3 cellular contexts compared by ENCODE assay signal in the genomic region with DNA sequence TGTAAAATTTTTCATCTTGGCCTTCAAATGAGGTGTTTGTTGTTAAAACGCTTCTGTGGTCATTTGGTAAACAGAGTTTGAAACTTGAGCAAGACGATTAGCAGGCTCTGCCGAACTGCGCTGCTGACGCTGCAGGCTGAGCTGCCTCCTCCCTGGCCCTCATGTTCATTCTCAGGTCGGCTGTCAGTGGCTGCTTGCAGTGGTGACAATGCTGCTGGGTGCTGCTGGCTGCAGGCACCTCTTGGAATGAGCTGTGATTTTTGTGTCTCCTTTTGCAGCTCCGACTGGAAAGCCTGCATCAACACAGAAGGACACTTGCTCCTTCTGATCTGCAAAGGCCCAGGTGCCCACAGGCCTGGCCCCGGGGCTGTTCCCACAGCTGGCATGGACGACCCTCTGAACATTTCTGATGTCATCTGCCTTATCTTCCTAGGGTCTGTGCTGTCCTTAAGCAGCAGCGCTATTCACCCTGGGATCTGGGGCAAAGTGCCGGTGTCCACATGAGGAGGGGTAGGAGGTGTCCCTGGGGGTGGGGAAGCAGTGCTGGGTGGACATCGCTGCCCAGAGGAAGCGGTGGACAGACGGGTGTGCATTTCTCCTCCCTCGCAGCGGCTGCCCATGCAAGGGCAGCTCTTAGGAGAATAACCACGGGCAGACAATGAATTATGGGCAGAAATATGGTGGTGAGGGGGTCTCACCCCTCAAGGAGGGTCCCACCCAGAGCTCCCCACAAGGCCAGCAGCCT.
TF ChIP-seq lines count a peak whose summit lies in the region.

No MANE protein-coding gene starts in this region.

TF ChIP-seq in SK-N-SH, 30 proteins besides CTCF, POLR2A, EP300 and RAD21:
- TF ChIP-seq, protein P1, sequence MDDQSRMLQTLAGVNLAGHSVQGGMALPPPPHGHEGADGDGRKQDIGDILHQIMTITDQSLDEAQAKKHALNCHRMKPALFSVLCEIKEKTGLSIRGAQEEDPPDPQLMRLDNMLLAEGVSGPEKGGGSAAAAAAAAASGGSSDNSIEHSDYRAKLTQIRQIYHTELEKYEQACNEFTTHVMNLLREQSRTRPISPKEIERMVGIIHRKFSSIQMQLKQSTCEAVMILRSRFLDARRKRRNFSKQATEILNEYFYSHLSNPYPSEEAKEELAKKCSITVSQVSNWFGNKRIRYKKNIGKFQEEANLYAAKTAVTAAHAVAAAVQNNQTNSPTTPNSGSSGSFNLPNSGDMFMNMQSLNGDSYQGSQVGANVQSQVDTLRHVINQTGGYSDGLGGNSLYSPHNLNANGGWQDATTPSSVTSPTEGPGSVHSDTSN (IDR thresholded peaks at IDR 0.05), result no peak
- TF ChIP-seq GATA2 (CRISPR knock-in tag; IDR thresholded peaks at IDR 0.05), result peak; percentile 53

TF ChIP-seq in SK-N-SH treated with all-trans-retinoic acid at 6 μM for 48 hours, 23 proteins besides CTCF, POLR2A, EP300 and RAD21:
- no peak for TF ChIP-seq ESRRG (CRISPR knock-in tag; IDR thresholded peaks at IDR 0.05)
- TF ChIP-seq, protein P2, sequence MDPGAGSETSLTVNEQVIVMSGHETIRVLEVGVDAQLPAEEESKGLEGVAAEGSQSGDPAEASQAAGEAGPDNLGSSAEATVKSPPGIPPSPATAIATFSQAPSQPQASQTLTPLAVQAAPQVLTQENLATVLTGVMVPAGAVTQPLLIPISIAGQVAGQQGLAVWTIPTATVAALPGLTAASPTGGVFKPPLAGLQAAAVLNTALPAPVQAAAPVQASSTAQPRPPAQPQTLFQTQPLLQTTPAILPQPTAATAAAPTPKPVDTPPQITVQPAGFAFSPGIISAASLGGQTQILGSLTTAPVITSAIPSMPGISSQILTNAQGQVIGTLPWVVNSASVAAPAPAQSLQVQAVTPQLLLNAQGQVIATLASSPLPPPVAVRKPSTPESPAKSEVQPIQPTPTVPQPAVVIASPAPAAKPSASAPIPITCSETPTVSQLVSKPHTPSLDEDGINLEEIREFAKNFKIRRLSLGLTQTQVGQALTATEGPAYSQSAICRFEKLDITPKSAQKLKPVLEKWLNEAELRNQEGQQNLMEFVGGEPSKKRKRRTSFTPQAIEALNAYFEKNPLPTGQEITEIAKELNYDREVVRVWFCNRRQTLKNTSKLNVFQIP (CRISPR knock-in tag; IDR thresholded peaks at IDR 0.05; ENCODE audit: borderline replicate concordance, low read depth), result no peak
- no peak for TF ChIP-seq ZNF565 (CRISPR knock-in tag; conservative IDR thresholded peaks at IDR 0.05; ENCODE audit: low read depth)
- no peak for TF ChIP-seq CSDC2 (CRISPR knock-in tag; IDR thresholded peaks at IDR 0.05)
- TF ChIP-seq ZFP30 (CRISPR knock-in tag; IDR thresholded peaks at IDR 0.05), result no peak
- TF ChIP-seq, protein P3, sequence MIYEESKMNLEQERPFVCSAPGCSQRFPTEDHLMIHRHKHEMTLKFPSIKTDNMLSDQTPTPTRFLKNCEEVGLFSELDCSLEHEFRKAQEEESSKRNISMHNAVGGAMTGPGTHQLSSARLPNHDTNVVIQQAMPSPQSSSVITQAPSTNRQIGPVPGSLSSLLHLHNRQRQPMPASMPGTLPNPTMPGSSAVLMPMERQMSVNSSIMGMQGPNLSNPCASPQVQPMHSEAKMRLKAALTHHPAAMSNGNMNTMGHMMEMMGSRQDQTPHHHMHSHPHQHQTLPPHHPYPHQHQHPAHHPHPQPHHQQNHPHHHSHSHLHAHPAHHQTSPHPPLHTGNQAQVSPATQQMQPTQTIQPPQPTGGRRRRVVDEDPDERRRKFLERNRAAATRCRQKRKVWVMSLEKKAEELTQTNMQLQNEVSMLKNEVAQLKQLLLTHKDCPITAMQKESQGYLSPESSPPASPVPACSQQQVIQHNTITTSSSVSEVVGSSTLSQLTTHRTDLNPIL (CRISPR knock-in tag; IDR thresholded peaks at IDR 0.05; ENCODE audit: low read depth), result no peak
- no peak for TF ChIP-seq ARNTL (CRISPR knock-in tag; IDR thresholded peaks at IDR 0.05; ENCODE audit: borderline replicate concordance, low read depth)

TF ChIP-seq in HepG2, 621 proteins besides CTCF, POLR2A, EP300 and RAD21:
- TF ChIP-seq ZNF30 (CRISPR knock-in tag; IDR thresholded peaks at IDR 0.05) (no peak), ZNF569 (CRISPR knock-in tag; IDR thresholded peaks at IDR 0.05; ENCODE audit: borderline replicate concordance) (no peak), ZNF143 (CRISPR knock-in tag; IDR thresholded peaks at IDR 0.05) (no peak), CBX1 (IDR thresholded peaks at IDR 0.05; ENCODE audit: low read depth) (no peak), ESRRA (CRISPR knock-in tag; IDR thresholded peaks at IDR 0.05; ENCODE audit: low read depth) (no peak), EZH2 (conservative IDR thresholded peaks at IDR 0.05; ENCODE audit: low read depth, low read length) (0 out of 2 replicates have a peak, but pooled peaks have one; percentile 39), ZNF746 (CRISPR knock-in tag; IDR thresholded peaks at IDR 0.05) (no peak), ZNF160 (CRISPR knock-in tag; IDR thresholded peaks at IDR 0.05) (no peak), KLF15 (CRISPR knock-in tag; IDR thresholded peaks at IDR 0.05; ENCODE audit: borderline replicate concordance) (no peak), HNRNPLL (IDR thresholded peaks at IDR 0.05; ENCODE audit: low read depth, low read length, poor library complexity, severe bottlenecking) (peak; percentile 39)
- TF ChIP-seq, protein P4, sequence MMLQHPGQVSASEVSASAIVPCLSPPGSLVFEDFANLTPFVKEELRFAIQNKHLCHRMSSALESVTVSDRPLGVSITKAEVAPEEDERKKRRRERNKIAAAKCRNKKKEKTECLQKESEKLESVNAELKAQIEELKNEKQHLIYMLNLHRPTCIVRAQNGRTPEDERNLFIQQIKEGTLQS (CRISPR knock-in tag; IDR thresholded peaks at IDR 0.05), result no peak
- TF ChIP-seq, protein P5, sequence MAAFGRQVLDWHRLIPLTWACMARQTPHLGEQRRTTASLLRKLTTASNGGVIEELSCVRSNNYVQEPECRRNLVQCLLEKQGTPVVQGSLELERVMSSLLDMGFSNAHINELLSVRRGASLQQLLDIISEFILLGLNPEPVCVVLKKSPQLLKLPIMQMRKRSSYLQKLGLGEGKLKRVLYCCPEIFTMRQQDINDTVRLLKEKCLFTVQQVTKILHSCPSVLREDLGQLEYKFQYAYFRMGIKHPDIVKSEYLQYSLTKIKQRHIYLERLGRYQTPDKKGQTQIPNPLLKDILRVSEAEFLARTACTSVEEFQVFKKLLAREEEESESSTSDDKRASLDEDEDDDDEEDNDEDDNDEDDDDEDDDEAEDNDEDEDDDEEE (CRISPR knock-in tag; IDR thresholded peaks at IDR 0.05), result no peak
- TF ChIP-seq, protein P6, sequence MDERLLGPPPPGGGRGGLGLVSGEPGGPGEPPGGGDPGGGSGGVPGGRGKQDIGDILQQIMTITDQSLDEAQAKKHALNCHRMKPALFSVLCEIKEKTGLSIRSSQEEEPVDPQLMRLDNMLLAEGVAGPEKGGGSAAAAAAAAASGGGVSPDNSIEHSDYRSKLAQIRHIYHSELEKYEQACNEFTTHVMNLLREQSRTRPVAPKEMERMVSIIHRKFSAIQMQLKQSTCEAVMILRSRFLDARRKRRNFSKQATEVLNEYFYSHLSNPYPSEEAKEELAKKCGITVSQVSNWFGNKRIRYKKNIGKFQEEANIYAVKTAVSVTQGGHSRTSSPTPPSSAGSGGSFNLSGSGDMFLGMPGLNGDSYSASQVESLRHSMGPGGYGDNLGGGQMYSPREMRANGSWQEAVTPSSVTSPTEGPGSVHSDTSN (CRISPR knock-in tag; IDR thresholded peaks at IDR 0.05), result no peak
